Comparison of ENCODE assay signal across 35 cellular contexts in the genomic region with DNA sequence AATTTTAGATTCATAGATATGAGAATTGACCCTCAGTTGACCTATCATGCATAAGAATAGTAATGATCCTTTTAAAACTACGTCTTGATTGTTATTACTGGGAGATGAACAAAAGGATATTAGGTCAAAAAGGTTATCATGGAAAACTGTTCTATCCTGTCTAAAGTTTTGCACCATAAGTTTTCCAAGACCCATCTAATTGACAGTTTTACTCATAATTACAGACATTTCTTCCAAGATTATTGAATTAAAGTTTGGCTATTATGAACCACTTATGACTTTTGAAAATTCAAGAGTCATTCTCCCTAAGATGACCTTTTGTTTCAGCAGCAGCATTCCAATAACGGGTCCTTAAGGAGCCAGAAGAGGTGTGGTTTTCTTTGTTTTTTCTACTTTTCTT.
DNase-seq lines count a peak whose midpoint lies in the region; ATAC-seq, FAIRE-seq and TF ChIP-seq lines count a peak whose summit lies in the region.
"Had no signal": no experiment of that assay in that cellular context is flagged by ENCODE, and none has a peak within 500 bp of the region (broad histone marks: within the 10 kb centered on the region; RNA-seq: fewer than 3 reads in every experiment).

No MANE protein-coding gene starts in this region.

- H3K27ac ChIP-seq in SK-N-SH (ENCODE audit: low read depth in 2 of 2, low read length in 1 of 2) (no peak overlapping the region), endothelial cell of umbilical vein (ENCODE audit: insufficient read depth, low read depth, low read length) (no peak overlapping the region)
- H3K27ac ChIP-seq: 22Rv1; A549; BLaER1; BLaER1 treated with 17β-estradiol and CSF1 and Interleukin-3, amounts not matched to agents 10 nM and 100 nM; C4-2B had no signal

- no peak overlapping the region for H3K4me3 Mint-ChIP-seq in osteocyte (ENCODE audit: unreplicated experiment)
- H3K4me3 Mint-ChIP-seq in activated T-helper 2 cell treated with anti-CD3 and anti-CD28 coated beads, Interferon-gamma antibody, Interleukin-2, Interleukin-4, amounts not matched to agents 10 μg/mL and 5 μg/mL and 100 μg/mL, durations not matched to agents 14 hours and 24 hours and 36 hours (ENCODE audit: low read depth): no peak overlapping the region
- H3K4me3 Mint-ChIP-seq: B cell; CD14-positive monocyte; CD4-positive, alpha-beta memory T cell; CD4-positive, alpha-beta T cell; CD4-positive, CD25-positive, alpha-beta regulatory T cell; CD8-positive, alpha-beta memory T cell; CD8-positive, alpha-beta T cell had no signal

- H3K79me2 ChIP-seq in SK-N-SH (ENCODE audit: insufficient read depth) (no peaks in the 10 kb centered on the region), endothelial cell of umbilical vein (ENCODE audit: control insufficient read depth, insufficient read depth, low read length) (no peaks in the 10 kb centered on the region)

- no peak for FAIRE-seq in endothelial cell of umbilical vein (lab: Jason Lieb, UNC)
- FAIRE-seq: A204.1, A549, D721Med had no signal

- BruUV-seq in endothelial cell of umbilical vein (replicated peaks; lab: Mats Ljungman, UMichigan): no TSS peak

- TF ChIP-seq POLR2A in endothelial cell of umbilical vein (IDR thresholded peaks at IDR 0.05; ENCODE audit: low read depth, low read length): no peak

- H3K4me2 ChIP-seq in SK-N-SH (no peak overlapping the region), endothelial cell of umbilical vein (ENCODE audit: insufficient read depth, low read length) (no peak overlapping the region)
- H3K4me2 ChIP-seq: A549; BLaER1; BLaER1 treated with 17β-estradiol and CSF1 and Interleukin-3, amounts not matched to agents 10 nM and 100 nM had no signal

- no peaks in the 10 kb centered on the region for H3K9me3 Mint-ChIP-seq in osteocyte (ENCODE audit: unreplicated experiment)
- no peaks in the 10 kb centered on the region for H3K9me3 Mint-ChIP-seq in activated T-helper 2 cell treated with anti-CD3 and anti-CD28 coated beads, Interferon-gamma antibody, Interleukin-2, Interleukin-4, amounts not matched to agents 10 μg/mL and 5 μg/mL and 100 μg/mL, durations not matched to agents 14 hours and 24 hours and 36 hours
- H3K9me3 Mint-ChIP-seq: CD14-positive monocyte; CD4-positive, alpha-beta memory T cell; CD4-positive, alpha-beta T cell; CD4-positive, CD25-positive, alpha-beta regulatory T cell; CD8-positive, alpha-beta memory T cell; CD8-positive, alpha-beta T cell had no signal

- TF ChIP-seq RAD21 in SK-N-SH (IDR thresholded peaks at IDR 0.05; ENCODE audit: low read length): no peak

- TF ChIP-seq CTCF in SK-N-SH (IDR thresholded peaks at IDR 0.05): no peak
- no peak for TF ChIP-seq CTCF in endothelial cell of umbilical vein (IDR thresholded peaks at IDR 0.05; ENCODE audit: extremely low read depth in 1 of 2, insufficient read depth in 1 of 2, low read depth in 1 of 2, low read length in 2 of 2)
- no peak for TF ChIP-seq CTCF in osteocyte (IDR thresholded peaks at IDR 0.05)

- intact Hi-C loops in endothelial cell of umbilical vein (cut with micrococcal nuclease): no loop called here
- intact Hi-C loops in activated T-helper 2 cell treated with anti-CD3 and anti-CD28 coated beads, Interferon-gamma antibody, Interleukin-2, Interleukin-4, amounts not matched to agents 10 μg/mL and 5 μg/mL and 100 μg/mL, durations not matched to agents 14 hours and 24 hours and 36 hours (cut with micrococcal nuclease): no loop called here

- H3K4me3 ChIP-seq in SK-N-SH (ENCODE audit: low read depth in 2 of 2, low read length in 1 of 2): no peak overlapping the region
- H3K4me3 ChIP-seq in endothelial cell of umbilical vein (replicated peaks in 1 of 3; ENCODE audit: insufficient read depth in 1 of 3, low read depth in 1 of 3, low read length in 3 of 3): no peak overlapping the region
- H3K4me3 ChIP-seq: A549; BLaER1; BLaER1 treated with 17β-estradiol and CSF1 and Interleukin-3, amounts not matched to agents 10 nM and 100 nM had no signal

- DNase-seq in SK-N-SH (no peak), endothelial cell of umbilical vein (ENCODE audit: low read depth, low spot score) (peak; percentile 13), osteocyte (ENCODE audit: extremely low spot score, unreplicated experiment) (no peak), SKM-1 treated with dmso at 0.1 percent for 144 hours (lab: John Stamatoyannopoulos, UW; ENCODE audit: unreplicated experiment) (no peak)
- DNase-seq in activated T-helper 2 cell treated with anti-CD3 and anti-CD28 coated beads, Interferon-gamma antibody, Interleukin-2, Interleukin-4, amounts not matched to agents 10 μg/mL and 5 μg/mL and 100 μg/mL, durations not matched to agents 14 hours and 24 hours and 36 hours (ENCODE audit: low spot score): no peak
- DNase-seq: 8988T; ACHN; AML-193; BE2C; C1 segment of cervical spinal cord; Caco-2; Calu3; CD4-positive, alpha-beta memory T cell; CD4-positive, alpha-beta T cell; CD4-positive, CD25-positive, alpha-beta regulatory T cell; CD8-positive, alpha-beta memory T cell; CD8-positive, alpha-beta T cell; COR-L47; DMS 273 treated with DMSO at 0.1 percent for 48 hours; DMS153; DMS53; DMS79; DMS79 treated with DMSO at 0.1 percent for 48 hours; DND-41; EL had no signal

- dilution Hi-C loops in endothelial cell of umbilical vein (cut with MboI; ENCODE audit: extremely low pct_ligation_motif_present, low sequenced_read_pairs): no loop called here

- no peak for ATAC-seq in SK-N-SH treated with all-trans-retinoic acid at 6 μM for 48 hours
- ATAC-seq: A549; CD8-positive, alpha-beta T cell had no signal

- H3K36me3 Mint-ChIP-seq in osteocyte (ENCODE audit: unreplicated experiment): peaks cover 60% of the 10 kb centered on the region
- peaks cover 3% of the 10 kb centered on the region for H3K36me3 Mint-ChIP-seq in activated T-helper 2 cell treated with anti-CD3 and anti-CD28 coated beads, Interferon-gamma antibody, Interleukin-2, Interleukin-4, amounts not matched to agents 10 μg/mL and 5 μg/mL and 100 μg/mL, durations not matched to agents 14 hours and 24 hours and 36 hours (ENCODE audit: low read depth)

- H3K27ac Mint-ChIP-seq in osteocyte (ENCODE audit: unreplicated experiment): peak overlapping the region; percentile 5
- H3K27ac Mint-ChIP-seq in activated T-helper 2 cell treated with anti-CD3 and anti-CD28 coated beads, Interferon-gamma antibody, Interleukin-2, Interleukin-4, amounts not matched to agents 10 μg/mL and 5 μg/mL and 100 μg/mL, durations not matched to agents 14 hours and 24 hours and 36 hours: no peak overlapping the region
- H3K27ac Mint-ChIP-seq: B cell; CD4-positive, alpha-beta T cell; CD4-positive, CD25-positive, alpha-beta regulatory T cell; CD8-positive, alpha-beta T cell had no signal

- peaks cover 6% of the 10 kb centered on the region for H3K4me1 Mint-ChIP-seq in osteocyte (ENCODE audit: unreplicated experiment)
- H3K4me1 Mint-ChIP-seq in activated T-helper 2 cell treated with anti-CD3 and anti-CD28 coated beads, Interferon-gamma antibody, Interleukin-2, Interleukin-4, amounts not matched to agents 10 μg/mL and 5 μg/mL and 100 μg/mL, durations not matched to agents 14 hours and 24 hours and 36 hours (ENCODE audit: low read depth): no peaks in the 10 kb centered on the region
- H3K4me1 Mint-ChIP-seq: B cell; CD4-positive, alpha-beta memory T cell; CD4-positive, CD25-positive, alpha-beta regulatory T cell; CD8-positive, alpha-beta memory T cell had no signal

- no peaks in the 10 kb centered on the region for H3F3A ChIP-seq in SK-N-SH (replicated peaks; ENCODE audit: insufficient read depth)

- H4K20me1 ChIP-seq in SK-N-SH (ENCODE audit: insufficient read depth) (no peaks in the 10 kb centered on the region), endothelial cell of umbilical vein (replicated peaks; ENCODE audit: control insufficient read depth, extremely low read depth, insufficient read depth, low read length) (no peaks in the 10 kb centered on the region)
- H4K20me1 ChIP-seq: BLaER1; BLaER1 treated with 17β-estradiol and CSF1 and Interleukin-3, amounts not matched to agents 10 nM and 100 nM had no signal

- WGBS in SK-N-SH (ENCODE audit: low lambda C conversion rate): 90% methylated on average over 2 of the region's 2 CpGs

- CTCF ChIA-PET in SK-N-SH (lab: Yijun Ruan, JAX) (interaction anchor here (1.5 kb wide), 1 partner anchor 16 kb away, joined by 4 read pairs; no protein-coding TSS in a partner anchor), endothelial cell of umbilical vein (lab: Charles Lee) (interaction anchor here (1.0 kb wide), 1 partner anchor 21 kb away, joined by 3 read pairs; no protein-coding TSS in a partner anchor)

- H3K9me3 ChIP-seq in SK-N-SH (no peaks in the 10 kb centered on the region), endothelial cell of umbilical vein (replicated peaks; ENCODE audit: control insufficient read depth, insufficient read depth, low read length) (no peaks in the 10 kb centered on the region)
- H3K9me3 ChIP-seq: A549; BE2C; BLaER1; BLaER1 treated with 17β-estradiol and CSF1 and Interleukin-3, amounts not matched to agents 10 nM and 100 nM; Caco-2 had no signal

- peaks cover 0 to 12% of the 10 kb centered on the region in 2 experiments; a peak in 2 of 4 replicates for H3K4me1 ChIP-seq in SK-N-SH (ENCODE audit: control insufficient read depth in 1 of 2, insufficient read depth in 2 of 2, low read depth in 1 of 2, low read length in 1 of 2)
- peaks cover 11% of the 10 kb centered on the region for H3K4me1 ChIP-seq in endothelial cell of umbilical vein (ENCODE audit: control insufficient read depth, extremely low read depth, insufficient read depth, low read length)
- H3K4me1 ChIP-seq: A549; BLaER1; BLaER1 treated with 17β-estradiol and CSF1 and Interleukin-3, amounts not matched to agents 10 nM and 100 nM; Caco-2 had no signal

- H3K9me2 ChIP-seq in SK-N-SH: no peaks in the 10 kb centered on the region

- TF ChIP-seq EP300 in SK-N-SH (IDR thresholded peaks at IDR 0.05; ENCODE audit: borderline replicate concordance in 1 of 2, low read depth in 1 of 2, low read length in 1 of 2): no peak

- POLR2A ChIA-PET in SK-N-SH (lab: Yijun Ruan, JAX) (no interaction called here), endothelial cell of umbilical vein (lab: Charles Lee) (no interaction called here)

- no peaks in the 10 kb centered on the region for H3K27me3 Mint-ChIP-seq in osteocyte (ENCODE audit: unreplicated experiment)
- H3K27me3 Mint-ChIP-seq in activated T-helper 2 cell treated with anti-CD3 and anti-CD28 coated beads, Interferon-gamma antibody, Interleukin-2, Interleukin-4, amounts not matched to agents 10 μg/mL and 5 μg/mL and 100 μg/mL, durations not matched to agents 14 hours and 24 hours and 36 hours (ENCODE audit: low read depth): no peaks in the 10 kb centered on the region
- H3K27me3 Mint-ChIP-seq: B cell; CD4-positive, alpha-beta memory T cell; CD4-positive, alpha-beta T cell; CD4-positive, CD25-positive, alpha-beta regulatory T cell; CD8-positive, alpha-beta memory T cell had no signal

- H3K9me1 ChIP-seq in endothelial cell of umbilical vein (replicated peaks; ENCODE audit: control insufficient read depth, extremely low read depth, insufficient read depth, low read length): no peaks in the 10 kb centered on the region

- H2AFZ ChIP-seq in SK-N-SH (ENCODE audit: low read depth) (no peak overlapping the region), endothelial cell of umbilical vein (ENCODE audit: low read depth, low read length) (no peak overlapping the region)

- no peaks in the 10 kb centered on the region for H3K27me3 ChIP-seq in SK-N-SH (ENCODE audit: insufficient read depth)
- H3K27me3 ChIP-seq in endothelial cell of umbilical vein (ENCODE audit: control insufficient read depth in 2 of 2, insufficient read depth in 2 of 2, low read length in 2 of 2): no peaks in the 10 kb centered on the region
- H3K27me3 ChIP-seq: BE2C; BLaER1; BLaER1 treated with 17β-estradiol and CSF1 and Interleukin-3, amounts not matched to agents 10 nM and 100 nM had no signal

- H3K36me3 ChIP-seq in SK-N-SH (replicated peaks in 1 of 2; ENCODE audit: control insufficient read depth in 1 of 2, insufficient read depth in 2 of 2, low read length in 1 of 2) (peaks cover 9 to 51% of the 10 kb centered on the region in 2 experiments), endothelial cell of umbilical vein (ENCODE audit: control insufficient read depth in 2 of 2, extremely low read depth in 1 of 2, insufficient read depth in 2 of 2, low read length in 2 of 2) (no peaks in the 10 kb centered on the region)
- H3K36me3 ChIP-seq: BE2C; BLaER1; BLaER1 treated with 17β-estradiol and CSF1 and Interleukin-3, amounts not matched to agents 10 nM and 100 nM had no signal

- H3K9ac ChIP-seq in SK-N-SH (no peak overlapping the region), endothelial cell of umbilical vein (replicated peaks; ENCODE audit: extremely low read depth, insufficient read depth, low read length) (no peak overlapping the region)
- H3K9ac ChIP-seq: BLaER1; BLaER1 treated with 17β-estradiol and CSF1 and Interleukin-3, amounts not matched to agents 10 nM and 100 nM had no signal
